ENCODE assay signal across 8 cellular contexts in the genomic region with DNA sequence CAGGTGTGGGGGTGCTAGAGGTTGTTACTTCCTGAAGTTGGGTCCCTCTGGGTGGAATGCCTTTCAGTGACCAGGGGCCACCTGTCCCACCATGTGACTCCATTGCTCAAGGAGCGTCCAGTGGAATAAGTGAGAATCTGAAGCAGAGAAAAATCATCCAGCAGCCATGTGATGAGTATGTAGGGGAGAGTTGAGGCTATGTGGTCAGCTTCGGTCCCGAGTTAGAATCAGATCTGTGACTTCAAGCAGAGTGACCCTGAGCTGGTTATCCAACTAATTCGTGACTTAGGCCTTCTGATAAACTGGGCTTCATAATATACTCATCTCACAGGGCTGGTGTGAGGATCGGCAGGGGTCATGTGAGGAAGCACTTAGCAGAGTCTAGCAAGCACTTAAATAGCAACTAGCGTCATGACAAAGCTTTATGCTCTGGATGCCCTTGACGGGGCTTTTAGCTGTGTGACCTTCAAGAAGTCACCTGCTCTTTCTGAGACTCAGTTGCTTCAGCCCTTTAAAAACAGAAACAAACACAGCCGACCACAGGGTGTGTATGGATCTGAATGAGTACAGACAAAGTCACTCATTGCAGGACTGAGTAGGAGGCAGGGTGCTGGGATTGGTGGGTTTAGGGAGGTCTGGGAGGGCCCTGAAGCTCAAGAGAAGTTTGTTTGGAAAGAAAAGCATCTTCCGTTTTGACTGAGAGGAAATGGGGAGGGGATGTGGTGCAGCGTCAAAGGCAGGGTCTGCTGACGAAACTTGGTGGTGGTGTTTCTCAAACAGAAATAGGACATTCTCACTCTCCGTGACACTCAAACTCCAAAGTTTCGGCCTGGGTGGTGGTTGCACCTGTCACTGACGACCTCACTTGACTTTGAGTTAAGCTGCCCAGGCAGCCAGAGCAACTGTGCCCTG.
DNase-seq lines count a peak whose midpoint lies in the region; ATAC-seq and TF ChIP-seq lines count a peak whose summit lies in the region.

No MANE protein-coding gene starts in this region.

- TF ChIP-seq CTCF in A673 (conservative IDR thresholded peaks at IDR 0.05; ENCODE audit: low read depth, low read length): no peak

- CTCF ChIA-PET in A673 (lab: Charles Lee): interaction anchor here (0.6 kb wide), 1 partner anchor 293 kb away, joined by 5 read pairs; no protein-coding TSS in a partner anchor

- H3K9me3 ChIP-seq in A673 (ENCODE audit: low read depth, low read length, poor library complexity, severe bottlenecking): no peaks in the 10 kb centered on the region

- BruUV-seq in A673 (replicated peaks; lab: Mats Ljungman, UMichigan): no TSS peak

- POLR2A ChIA-PET in A673 (lab: Charles Lee; ENCODE audit: low non-redundant PET): no interaction called here

- DNase-seq in SKM-1 (lab: John Stamatoyannopoulos, UW; ENCODE audit: unreplicated experiment) (peak; percentile 75), A673 (ENCODE audit: low spot score) (no peak), kidney glomerular epithelial cell (lab: John Stamatoyannopoulos, UW) (no peak), iPS-NIHi11 (ENCODE audit: low spot score) (no peak)
- peak; percentile 79 to 89 for DNase-seq in activated naive CD4-positive, alpha-beta T cell treated with anti-CD3 and anti-CD28 coated beads, Interleukin-2, amount 50 U/mL, for 72 hours (ENCODE audit: low spot score in 2 of 2)
- peak; percentile 55 for DNase-seq in stimulated activated CD8-positive, alpha-beta memory T cell treated with anti-CD3 and anti-CD28 coated beads, Interleukin-12 subunit alpha, Interleukin-12 subunit beta, amount 100 ng/mL, for 24 hours (ENCODE audit: extremely low read depth)

- H3K36me3 Mint-ChIP-seq in activated naive CD4-positive, alpha-beta T cell treated with anti-CD3 and anti-CD28 coated beads, Interleukin-2, amount 50 U/mL, for 72 hours: peaks cover 0 to 3% of the 10 kb centered on the region in 2 donors

- peak overlapping the region; percentile 99 for H3K27ac Mint-ChIP-seq in activated naive CD4-positive, alpha-beta T cell treated with anti-CD3 and anti-CD28 coated beads, Interleukin-2, amount 50 U/mL, for 72 hours

- no peaks in the 10 kb centered on the region for H3K9me3 Mint-ChIP-seq in activated naive CD4-positive, alpha-beta T cell treated with anti-CD3 and anti-CD28 coated beads, Interleukin-2, amount 50 U/mL, for 72 hours

- no peaks in the 10 kb centered on the region for H3K36me3 ChIP-seq in A673 (ENCODE audit: insufficient read depth, low read length, poor library complexity, severe bottlenecking)

- ATAC-seq in GM18508 (IDR thresholded peaks at IDR 0.05; ENCODE audit: insufficient read depth, unreplicated experiment): peak; percentile 74
- peak; percentile 82 for ATAC-seq in HG02870 (IDR thresholded peaks at IDR 0.05; ENCODE audit: unreplicated experiment)
- peak; percentile 90 to 91 for ATAC-seq in activated naive CD4-positive, alpha-beta T cell treated with anti-CD3 and anti-CD28 coated beads, Interleukin-2, amount 50 U/mL, for 72 hours

- H3K4me3 ChIP-seq in A673 (ENCODE audit: low read depth, low read length, poor library complexity, severe bottlenecking): no peak overlapping the region

- H3K4me1 ChIP-seq in A673 (ENCODE audit: insufficient read depth, low read length, poor library complexity, severe bottlenecking): no peaks in the 10 kb centered on the region

- H3K27ac ChIP-seq in A673 (ENCODE audit: low read depth, low read length, poor library complexity, severe bottlenecking): no peak overlapping the region

- no peaks in the 10 kb centered on the region for H3K27me3 ChIP-seq in A673 (replicated peaks; ENCODE audit: insufficient read depth, low read depth, low read length, poor library complexity)

- intact Hi-C loops in A673 (cut with micrococcal nuclease; ENCODE audit: unreplicated experiment): no loop called here

Comparison
In these comparisons a context has a peak if more than half of its experiments do, and no peak if none do; other contexts are left out.
1. DNase-seq: peak in SKM-1 (single experiment), activated naive CD4-positive, alpha-beta T cell treated with anti-CD3 and anti-CD28 coated beads, Interleukin-2, amount 50 U/mL, for 72 hours (2 of 2) and stimulated activated CD8-positive, alpha-beta memory T cell treated with anti-CD3 and anti-CD28 coated beads, Interleukin-12 subunit alpha, Interleukin-12 subunit beta, amount 100 ng/mL, for 24 hours (single experiment); none in A673 (single experiment), kidney glomerular epithelial cell (single experiment) and iPS-NIHi11 (single experiment).
2. Peak in every context shown above with its lines, with median percentiles within 50 percentile points of each other: ATAC-seq.